ENCODE assay signal across 8 cellular contexts in genomic region chr5:34930870-34931269, GRCh38. TPM values are rescaled to one million over a fixed set of nuclear protein-coding genes. Genes with fewer than 3 reads are reported as not detected.
DNase-seq lines count a peak whose midpoint lies in the region; FAIRE-seq and TF ChIP-seq lines count a peak whose summit lies in the region.

No MANE protein-coding gene starts in this region.

- CTCF ChIA-PET in activated CD4-positive, alpha-beta T cell treated with anti-CD3 and anti-CD28 coated beads, Interleukin-2, amount 10 ng/mL, durations not matched to agents 7 days and 5 days (lab: Charles Lee) = interaction anchor here (1.1 to 2.7 kb wide), 3 partner anchors 8 to 14 kb away, joined by 3 to 21 read pairs (median 3); partner anchors contain the start of genes BRIX1 and RAD1

- H3K27me3 ChIP-seq in subcutaneous abdominal adipose tissue (ENCODE audit: control insufficient read depth in 5 of 5, insufficient read depth in 4 of 5, low read length in 5 of 5) = no peaks in the 10 kb centered on the region

- no peak for FAIRE-seq in kidney (lab: Jason Lieb, UNC)

- peaks cover 4% of the 10 kb centered on the region in 2 donors for H3K4me1 ChIP-seq in kidney (ENCODE audit: control insufficient read depth in 1 of 2, insufficient read depth in 1 of 2, low read depth in 1 of 2, low read length in 2 of 2)
- peaks cover 0 to 20% (median 19%) of the 10 kb centered on the region in 5 donors for H3K4me1 ChIP-seq in subcutaneous abdominal adipose tissue (ENCODE audit: control insufficient read depth in 5 of 5, insufficient read depth in 5 of 5, low read length in 5 of 5)

- H3K27ac ChIP-seq in kidney (ENCODE audit: low read depth in 2 of 2, low read length in 2 of 2) (no peak overlapping the region), subcutaneous abdominal adipose tissue (ENCODE audit: low read depth, low read length) (no peak overlapping the region)

- H3K9me3 ChIP-seq in kidney (ENCODE audit: control insufficient read depth in 1 of 2, low read length in 2 of 2) = no peaks in the 10 kb centered on the region
- H3K9me3 ChIP-seq in subcutaneous abdominal adipose tissue (ENCODE audit: control insufficient read depth in 5 of 5, low read length in 5 of 5) = no peaks in the 10 kb centered on the region

- H3K4me3 Mint-ChIP-seq in activated CD4-positive, alpha-beta T cell treated with anti-CD3 and anti-CD28 coated beads, Interleukin-2, amount 10 ng/mL, durations not matched to agents 7 days and 5 days = peak overlapping the region; percentile 98
- H3K4me3 Mint-ChIP-seq in activated naive CD8-positive, alpha-beta T cell treated with anti-CD3 and anti-CD28 coated beads for 36 hours = peak overlapping the region; percentile 98

- peaks cover 34% of the 10 kb centered on the region for H3K4me1 Mint-ChIP-seq in activated CD4-positive, alpha-beta T cell treated with anti-CD3 and anti-CD28 coated beads, Interleukin-2, amount 10 ng/mL, durations not matched to agents 7 days and 5 days
- H3K4me1 Mint-ChIP-seq in activated naive CD8-positive, alpha-beta T cell treated with anti-CD3 and anti-CD28 coated beads for 36 hours = peaks cover 41% of the 10 kb centered on the region

- peaks cover 0 to 4% of the 10 kb centered on the region in 2 donors for H3K36me3 ChIP-seq in kidney (ENCODE audit: control insufficient read depth in 1 of 2, insufficient read depth in 2 of 2, low read length in 2 of 2)
- peaks cover 5 to 14% (median 7%) of the 10 kb centered on the region in 5 donors for H3K36me3 ChIP-seq in subcutaneous abdominal adipose tissue (ENCODE audit: control insufficient read depth in 5 of 5, insufficient read depth in 5 of 5, low read length in 5 of 5)

- no peaks in the 10 kb centered on the region for H3K9me3 Mint-ChIP-seq in activated CD4-positive, alpha-beta T cell treated with anti-CD3 and anti-CD28 coated beads, Interleukin-2, amount 10 ng/mL, durations not matched to agents 7 days and 5 days
- H3K9me3 Mint-ChIP-seq in activated naive CD8-positive, alpha-beta T cell treated with anti-CD3 and anti-CD28 coated beads for 36 hours = no peaks in the 10 kb centered on the region

- peaks cover 19% of the 10 kb centered on the region for H3K36me3 Mint-ChIP-seq in activated CD4-positive, alpha-beta T cell treated with anti-CD3 and anti-CD28 coated beads, Interleukin-2, amount 10 ng/mL, durations not matched to agents 7 days and 5 days (ENCODE audit: low read depth)
- H3K36me3 Mint-ChIP-seq in activated naive CD8-positive, alpha-beta T cell treated with anti-CD3 and anti-CD28 coated beads for 36 hours = peaks cover 33% of the 10 kb centered on the region

- peak overlapping the region; percentile 96 for H3K27ac Mint-ChIP-seq in activated CD4-positive, alpha-beta T cell treated with anti-CD3 and anti-CD28 coated beads, Interleukin-2, amount 10 ng/mL, durations not matched to agents 7 days and 5 days
- peak overlapping the region; percentile 94 for H3K27ac Mint-ChIP-seq in activated naive CD8-positive, alpha-beta T cell treated with anti-CD3 and anti-CD28 coated beads for 36 hours

- POLR2A ChIA-PET in activated CD4-positive, alpha-beta T cell treated with anti-CD3 and anti-CD28 coated beads, Interleukin-2, amount 10 ng/mL, durations not matched to agents 7 days and 5 days (lab: Charles Lee) = no interaction called here

- intact Hi-C loops in kidney (cut with DNase I) = no loop called here

- no peak for TF ChIP-seq CTCF in kidney (IDR thresholded peaks at IDR 0.05; ENCODE audit: borderline replicate concordance, extremely low read depth, insufficient read depth)

- H3K9ac ChIP-seq in kidney (ENCODE audit: low read length in 2 of 2) = no peak overlapping the region
- H3K9ac ChIP-seq in subcutaneous abdominal adipose tissue (ENCODE audit: low read length in 5 of 5) = peak overlapping the region in 4 of 5 donors; percentile 82 to 97 (median 88)

- DNase-seq in activated CD4-positive, alpha-beta T cell treated with anti-CD3 and anti-CD28 coated beads, Interleukin-2, amount 10 ng/mL, durations not matched to agents 7 days and 5 days = no peak
- DNase-seq in activated CD4-positive, alpha-beta T cell treated with anti-CD3 and anti-CD28 coated beads for 1 hour = no peak
- no peak for DNase-seq in activated naive CD8-positive, alpha-beta T cell treated with anti-CD3 and anti-CD28 coated beads for 36 hours
- DNase-seq in kidney = no peak
- DNase-seq in stimulated activated CD4-positive, alpha-beta T cell treated with anti-CD3 and anti-CD28 coated beads, Interleukin-1b, Interleukin-23, amount 100 ng/mL, for 48 hours = no peak
- no peak for DNase-seq in middle frontal gyrus (ENCODE audit: extremely low spot score, low spot score)
- DNase-seq in NCI-H510A treated with DMSO at 0.1 percent for 48 hours (lab: John Stamatoyannopoulos, UW) = no peak

- H3K4me3 ChIP-seq in kidney (ENCODE audit: low read length in 2 of 2) (peak overlapping the region; percentile 83 to 90), subcutaneous abdominal adipose tissue (ENCODE audit: low read depth in 1 of 5, low read length in 5 of 5) (peak overlapping the region; percentile 80 to 98 (median 84))

- H3K27me3 Mint-ChIP-seq in activated CD4-positive, alpha-beta T cell treated with anti-CD3 and anti-CD28 coated beads, Interleukin-2, amount 10 ng/mL, durations not matched to agents 7 days and 5 days = no peaks in the 10 kb centered on the region
- no peaks in the 10 kb centered on the region for H3K27me3 Mint-ChIP-seq in activated naive CD8-positive, alpha-beta T cell treated with anti-CD3 and anti-CD28 coated beads for 36 hours

RNA-seq across cellular contexts. Expression of gene DNAJC21, which starts 1.5 kb away (rescaled TPM):
- 10 to 100 TPM; 52.4 to 57.6 TPM for total RNA-seq in activated CD4-positive, alpha-beta T cell treated with anti-CD3 and anti-CD28 coated beads, Interleukin-2, amount 10 ng/mL, durations not matched to agents 7 days and 5 days
- 10 to 100 TPM; 51.4 to 52.4 TPM for total RNA-seq in activated naive CD8-positive, alpha-beta T cell treated with anti-CD3 and anti-CD28 coated beads for 36 hours
- total RNA-seq in kidney = 45.0 TPM
- 24.5 TPM for polyA plus RNA-seq in kidney (ENCODE audit: insufficient read depth, low read depth, low replicate concordance)

RNA-seq across cellular contexts. Expression of gene BRIX1, which starts 15.4 kb away (rescaled TPM):
- 10 to 100 TPM; 33.3 to 50.5 TPM for total RNA-seq in activated CD4-positive, alpha-beta T cell treated with anti-CD3 and anti-CD28 coated beads, Interleukin-2, amount 10 ng/mL, durations not matched to agents 7 days and 5 days
- 100 to 1,000 TPM; 115 to 118 TPM for total RNA-seq in activated naive CD8-positive, alpha-beta T cell treated with anti-CD3 and anti-CD28 coated beads for 36 hours
- total RNA-seq in kidney = 22.9 TPM
- polyA plus RNA-seq in kidney (ENCODE audit: insufficient read depth, low read depth, low replicate concordance) = 23.1 TPM

RNA-seq across cellular contexts. Expression of gene RAD1, which starts 15.6 kb away (rescaled TPM):
- total RNA-seq in activated CD4-positive, alpha-beta T cell treated with anti-CD3 and anti-CD28 coated beads, Interleukin-2, amount 10 ng/mL, durations not matched to agents 7 days and 5 days = 10 to 100 TPM; 25.6 to 26.5 TPM
- total RNA-seq in activated naive CD8-positive, alpha-beta T cell treated with anti-CD3 and anti-CD28 coated beads for 36 hours = 10 to 100 TPM; 54.8 to 55.8 TPM
- total RNA-seq in kidney = 14.8 TPM
- polyA plus RNA-seq in kidney (ENCODE audit: insufficient read depth, low read depth, low replicate concordance) = 15.3 TPM

Comparison
In these comparisons a context has a peak if more than half of its experiments do, and no peak if none do; other contexts are left out.
1. H3K9ac ChIP-seq: peak in subcutaneous abdominal adipose tissue (4 of 5); none in kidney (0 of 2).